ENCODE assay signal across 17 cellular contexts in genomic region chrX:39771089-39771488, GRCh38.
A peak's percentile ranks its signal among the peaks of the same experiment; 100 is the strongest.
DNase-seq lines count a peak whose midpoint lies in the region; ATAC-seq, FAIRE-seq and TF ChIP-seq lines count a peak whose summit lies in the region.
"Had no signal": no experiment of that assay in that cellular context is flagged by ENCODE, and none has a peak within 500 bp of the region (broad histone marks: within the 10 kb centered on the region; RNA-seq: fewer than 3 reads in every experiment).

No MANE protein-coding gene starts in this region.

- no peaks in the 10 kb centered on the region for H3K79me2 ChIP-seq in PC-3 (ENCODE audit: low read length)

- H3K36me3 ChIP-seq in HUES48 (ENCODE audit: control insufficient read depth, insufficient read depth, low read length) (no peaks in the 10 kb centered on the region), pancreas (no peaks in the 10 kb centered on the region), PC-3 (ENCODE audit: low read depth, low read length) (no peaks in the 10 kb centered on the region)
- H3K36me3 ChIP-seq: brain microvascular endothelial cell, heart right ventricle had no signal

- peak overlapping the region; percentile 96 for H3K27ac Mint-ChIP-seq in activated CD4-positive, alpha-beta memory T cell treated with anti-CD3 and anti-CD28 coated beads, Interleukin-2, amount 10 ng/mL, durations not matched to agents 7 days and 5 days
- H3K27ac Mint-ChIP-seq in activated CD4-positive, alpha-beta memory T cell treated with anti-CD3 and anti-CD28 coated beads for 36 hours: no peak overlapping the region
- peak overlapping the region; percentile 99 for H3K27ac Mint-ChIP-seq in activated T-helper 2 cell treated with anti-CD3 and anti-CD28 coated beads, Interferon-gamma antibody, Interleukin-2, Interleukin-4, amounts not matched to agents 10 μg/mL and 5 μg/mL and 100 μg/mL, durations not matched to agents 14 hours and 24 hours and 36 hours

- no peaks in the 10 kb centered on the region for H4K20me1 ChIP-seq in PC-3 (ENCODE audit: low read length)

- WGBS in pancreas, 2 donors: 84 to 94% methylated on average over 5 of the region's 5 CpGs

- no peak overlapping the region for H3K4me3 Mint-ChIP-seq in activated CD4-positive, alpha-beta memory T cell treated with anti-CD3 and anti-CD28 coated beads, Interleukin-2, amount 10 ng/mL, durations not matched to agents 7 days and 5 days
- no peak overlapping the region for H3K4me3 Mint-ChIP-seq in activated CD4-positive, alpha-beta memory T cell treated with anti-CD3 and anti-CD28 coated beads for 36 hours
- H3K4me3 Mint-ChIP-seq in activated T-helper 2 cell treated with anti-CD3 and anti-CD28 coated beads, Interferon-gamma antibody, Interleukin-2, Interleukin-4, amounts not matched to agents 10 μg/mL and 5 μg/mL and 100 μg/mL, durations not matched to agents 14 hours and 24 hours and 36 hours (ENCODE audit: low read depth): no peak overlapping the region

- peaks cover 48% of the 10 kb centered on the region for H3K4me1 ChIP-seq in HUES48 (ENCODE audit: control insufficient read depth, insufficient read depth, low read length)
- peaks cover 17 to 25% (median 22%) of the 10 kb centered on the region in 3 donors for H3K4me1 ChIP-seq in pancreas
- peaks cover 16% of the 10 kb centered on the region; the same call in 1 of the 2 replicates for H3K4me1 ChIP-seq in PC-3 (ENCODE audit: insufficient read depth, low read length)

- intact Hi-C loops in activated CD4-positive, alpha-beta memory T cell treated with anti-CD3 and anti-CD28 coated beads for 36 hours (cut with micrococcal nuclease): loop anchor here (5.0 kb wide), 3 partner anchors 39 to 969 kb away; partner anchors contain the start of genes BCOR and MID1IP1
- intact Hi-C loops in activated T-helper 2 cell treated with anti-CD3 and anti-CD28 coated beads, Interferon-gamma antibody, Interleukin-2, Interleukin-4, amounts not matched to agents 10 μg/mL and 5 μg/mL and 100 μg/mL, durations not matched to agents 14 hours and 24 hours and 36 hours (cut with micrococcal nuclease): loop anchor here (5.0 to 10.0 kb wide), 7 partner anchors 39 to 966 kb away; partner anchors contain the start of gene MID1IP1
- intact Hi-C loops in pancreas (cut with DNase I) (no loop called here), PC-3 (cut with micrococcal nuclease) (loop anchor here (5.0 kb wide), 1 partner anchor 36 kb away; no protein-coding TSS in a partner anchor)

- no peaks in the 10 kb centered on the region for H3K36me3 Mint-ChIP-seq in activated CD4-positive, alpha-beta memory T cell treated with anti-CD3 and anti-CD28 coated beads, Interleukin-2, amount 10 ng/mL, durations not matched to agents 7 days and 5 days (ENCODE audit: low read depth)
- no peaks in the 10 kb centered on the region for H3K36me3 Mint-ChIP-seq in activated CD4-positive, alpha-beta memory T cell treated with anti-CD3 and anti-CD28 coated beads for 36 hours
- no peaks in the 10 kb centered on the region for H3K36me3 Mint-ChIP-seq in activated T-helper 2 cell treated with anti-CD3 and anti-CD28 coated beads, Interferon-gamma antibody, Interleukin-2, Interleukin-4, amounts not matched to agents 10 μg/mL and 5 μg/mL and 100 μg/mL, durations not matched to agents 14 hours and 24 hours and 36 hours (ENCODE audit: low read depth)

- no peak overlapping the region for H3K4me2 ChIP-seq in PC-3 (ENCODE audit: low read length)

- H3K4me3 ChIP-seq in HUES48 (ENCODE audit: low read depth, low read length) (no peak overlapping the region), pancreas (no peak overlapping the region), PC-3 (ENCODE audit: low read length) (no peak overlapping the region)
- H3K4me3 ChIP-seq: heart right ventricle had no signal

- H3K9ac ChIP-seq in HUES48 (ENCODE audit: low read depth, low read length) (no peak overlapping the region), PC-3 (ENCODE audit: low read length) (no peak overlapping the region)

- H3K9me2 ChIP-seq in PC-3 (replicated peaks; ENCODE audit: low read length): no peaks in the 10 kb centered on the region

- H3F3A ChIP-seq in PC-3 (ENCODE audit: low read length, unreplicated experiment): no peaks in the 10 kb centered on the region

- ATAC-seq in pancreas: no peak
- no peak for ATAC-seq in PC-3
- ATAC-seq: activated naive CD8-positive, alpha-beta T cell treated with anti-CD3 and anti-CD28 coated beads, Interleukin-2, amount 50 U/mL, for 24 hours; heart right ventricle had no signal

- BruUV-seq in PC-3 (replicated peaks; lab: Mats Ljungman, UMichigan): no TSS peak

- POLR2A ChIA-PET in activated CD4-positive, alpha-beta memory T cell treated with anti-CD3 and anti-CD28 coated beads, Interleukin-2, amount 10 ng/mL, durations not matched to agents 7 days and 5 days (lab: Charles Lee): no interaction called here
- POLR2A ChIA-PET in activated CD4-positive, alpha-beta memory T cell treated with anti-CD3 and anti-CD28 coated beads for 36 hours (lab: Charles Lee): no interaction called here
- POLR2A ChIA-PET in PC-3 (lab: Charles Lee; ENCODE audit: unreplicated experiment): no interaction called here

- no peaks in the 10 kb centered on the region for H3K9me3 Mint-ChIP-seq in activated CD4-positive, alpha-beta memory T cell treated with anti-CD3 and anti-CD28 coated beads, Interleukin-2, amount 10 ng/mL, durations not matched to agents 7 days and 5 days
- H3K9me3 Mint-ChIP-seq in activated CD4-positive, alpha-beta memory T cell treated with anti-CD3 and anti-CD28 coated beads for 36 hours: no peaks in the 10 kb centered on the region
- peaks cover 4% of the 10 kb centered on the region for H3K9me3 Mint-ChIP-seq in activated T-helper 2 cell treated with anti-CD3 and anti-CD28 coated beads, Interferon-gamma antibody, Interleukin-2, Interleukin-4, amounts not matched to agents 10 μg/mL and 5 μg/mL and 100 μg/mL, durations not matched to agents 14 hours and 24 hours and 36 hours
- H3K9me3 Mint-ChIP-seq: activated naive CD8-positive, alpha-beta T cell treated with anti-CD3 and anti-CD28 coated beads, Interleukin-2, amount 50 U/mL, for 24 hours had no signal

- H3K4me1 Mint-ChIP-seq in activated CD4-positive, alpha-beta memory T cell treated with anti-CD3 and anti-CD28 coated beads, Interleukin-2, amount 10 ng/mL, durations not matched to agents 7 days and 5 days: peaks cover 39% of the 10 kb centered on the region
- H3K4me1 Mint-ChIP-seq in activated CD4-positive, alpha-beta memory T cell treated with anti-CD3 and anti-CD28 coated beads for 36 hours (ENCODE audit: low read depth): peaks cover 49% of the 10 kb centered on the region
- peaks cover 49% of the 10 kb centered on the region for H3K4me1 Mint-ChIP-seq in activated T-helper 2 cell treated with anti-CD3 and anti-CD28 coated beads, Interferon-gamma antibody, Interleukin-2, Interleukin-4, amounts not matched to agents 10 μg/mL and 5 μg/mL and 100 μg/mL, durations not matched to agents 14 hours and 24 hours and 36 hours (ENCODE audit: low read depth)

- H3K27me3 ChIP-seq in HUES48 (ENCODE audit: control insufficient read depth, insufficient read depth, low read length): no peaks in the 10 kb centered on the region
- H3K27me3 ChIP-seq in pancreas: no peaks in the 10 kb centered on the region
- no peaks in the 10 kb centered on the region for H3K27me3 ChIP-seq in PC-3 (ENCODE audit: low read length)
- H3K27me3 ChIP-seq: brain microvascular endothelial cell had no signal

- no peaks in the 10 kb centered on the region for H3K27me3 Mint-ChIP-seq in activated CD4-positive, alpha-beta memory T cell treated with anti-CD3 and anti-CD28 coated beads, Interleukin-2, amount 10 ng/mL, durations not matched to agents 7 days and 5 days
- no peaks in the 10 kb centered on the region for H3K27me3 Mint-ChIP-seq in activated CD4-positive, alpha-beta memory T cell treated with anti-CD3 and anti-CD28 coated beads for 36 hours
- no peaks in the 10 kb centered on the region for H3K27me3 Mint-ChIP-seq in activated T-helper 2 cell treated with anti-CD3 and anti-CD28 coated beads, Interferon-gamma antibody, Interleukin-2, Interleukin-4, amounts not matched to agents 10 μg/mL and 5 μg/mL and 100 μg/mL, durations not matched to agents 14 hours and 24 hours and 36 hours (ENCODE audit: low read depth)
- H3K27me3 Mint-ChIP-seq: activated naive CD8-positive, alpha-beta T cell treated with anti-CD3 and anti-CD28 coated beads, Interleukin-2, amount 50 U/mL, for 24 hours had no signal

- H3K9me3 ChIP-seq in HUES48 (ENCODE audit: control insufficient read depth, insufficient read depth, low read length) (no peaks in the 10 kb centered on the region; the same call in 1 of the 2 replicates), pancreas (no peaks in the 10 kb centered on the region), PC-3 (ENCODE audit: low read length) (no peaks in the 10 kb centered on the region)
- H3K9me3 ChIP-seq: heart right ventricle had no signal

- no peak for DNase-seq in activated CD4-positive, alpha-beta memory T cell treated with anti-CD3 and anti-CD28 coated beads, Interleukin-2, amount 10 ng/mL, durations not matched to agents 7 days and 5 days
- DNase-seq in activated CD4-positive, alpha-beta memory T cell treated with anti-CD3 and anti-CD28 coated beads for 36 hours: no peak
- no peak for DNase-seq in activated T-helper 2 cell treated with anti-CD3 and anti-CD28 coated beads, Interferon-gamma antibody, Interleukin-2, Interleukin-4, amounts not matched to agents 10 μg/mL and 5 μg/mL and 100 μg/mL, durations not matched to agents 14 hours and 24 hours and 36 hours (ENCODE audit: low spot score)
- no peak for DNase-seq in pancreas
- no peak for DNase-seq in PC-3
- DNase-seq in A172 (ENCODE audit: low spot score): no peak
- DNase-seq in kidney tubule cell (ENCODE audit: low spot score): no peak
- DNase-seq: activated naive CD8-positive, alpha-beta T cell treated with anti-CD3 and anti-CD28 coated beads, Interleukin-2, amount 50 U/mL, for 24 hours; activated T-cell treated with anti-CD3 and anti-CD28 coated beads, Interleukin-2, amount 50 U/mL, for 48 hours; brain microvascular endothelial cell; dermis blood vessel endothelial cell; DMS 273 treated with DMSO at 0.1 percent for 48 hours; heart right ventricle; NCI-H187; NCI-H2227 treated with DMSO at 0.1 percent for 48 hours had no signal

- CTCF ChIA-PET in activated CD4-positive, alpha-beta memory T cell treated with anti-CD3 and anti-CD28 coated beads, Interleukin-2, amount 10 ng/mL, durations not matched to agents 7 days and 5 days (lab: Charles Lee): no interaction called here
- CTCF ChIA-PET in activated CD4-positive, alpha-beta memory T cell treated with anti-CD3 and anti-CD28 coated beads for 36 hours (lab: Charles Lee): no interaction called here
- CTCF ChIA-PET in PC-3 (lab: Charles Lee): no interaction called here

- H3K27ac ChIP-seq in HUES48 (ENCODE audit: low read depth, low read length) (peak overlapping the region; percentile 86), pancreas (peak overlapping the region in 3 of 4 donors; percentile 73 to 86 (median 83)), PC-3 (ENCODE audit: low read length) (no peak overlapping the region)
- H3K27ac ChIP-seq: VCaP had no signal

- FAIRE-seq in pancreas (lab: Jason Lieb, UNC): no peak

- no peak overlapping the region for H2AFZ ChIP-seq in PC-3 (ENCODE audit: low read length)

- TF ChIP-seq CTCF in pancreas (IDR thresholded peaks at IDR 0.05) (no peak), PC-3 (conservative IDR thresholded peaks at IDR 0.05; ENCODE audit: low read depth, low read length) (no peak)

Comparison
In these comparisons a context has a peak if more than half of its experiments do, and no peak if none do; other contexts are left out.
1. intact Hi-C loops: an anchor here in activated CD4-positive, alpha-beta memory T cell treated with anti-CD3 and anti-CD28 coated beads for 36 hours (5.0 kb wide), activated T-helper 2 cell treated with anti-CD3 and anti-CD28 coated beads, Interferon-gamma antibody, Interleukin-2, Interleukin-4, amounts not matched to agents 10 μg/mL and 5 μg/mL and 100 μg/mL, durations not matched to agents 14 hours and 24 hours and 36 hours (5.0 to 10.0 kb wide) and PC-3 (5.0 kb wide); none called in pancreas.